8 cellular contexts compared by ENCODE assay signal in genomic region chr1:52404116-52404974, GRCh38. TPM values are rescaled to one million over a fixed set of nuclear protein-coding genes. Genes with fewer than 3 reads are reported as not detected.
DNase-seq lines count a peak whose midpoint lies in the region; ATAC-seq, FAIRE-seq and TF ChIP-seq lines count a peak whose summit lies in the region.

TSS of gene ORC1 (minus strand) at chr1:52404423. CDS start at chr1:52402223, 2,200 bp downstream.
TSS of gene PRPF38A (plus strand) at chr1:52404602. CDS start at chr1:52404750, 148 bp downstream.

- TF ChIP-seq CTCF in HepG2 (CRISPR knock-in tag; IDR thresholded peaks at IDR 0.05): peak; percentile 60

- H3K9ac ChIP-seq in HepG2 (ENCODE audit: insufficient read depth, low read depth, low read length): peak within 1 kb of the TSS; percentile 99

- peaks cover 20% of the 10 kb centered on the region for H3K36me3 Mint-ChIP-seq in CD4-positive, CD25-positive, alpha-beta regulatory T cell

- peak within 1 kb of the TSS; percentile 97 for H3K27ac ChIP-seq in CD4-positive, CD25-positive, alpha-beta regulatory T cell (ENCODE audit: insufficient read depth, low read length, poor library complexity, severe bottlenecking)
- H3K27ac ChIP-seq in HepG2 (ENCODE audit: extremely low read length, insufficient read depth, low read length): peak within 1 kb of the TSS; percentile 97

- peak within 1 kb of the TSS; percentile 98 to 100 (median 99) for H3K27ac Mint-ChIP-seq in CD4-positive, CD25-positive, alpha-beta regulatory T cell

- peak; percentile 96 to 99 (median 97) for DNase-seq in CD4-positive, CD25-positive, alpha-beta regulatory T cell
- DNase-seq in NCI-H748 treated with DMSO at 0.1 percent for 48 hours (lab: John Stamatoyannopoulos, UW) (peak; percentile 96), dermis blood vessel endothelial cell (peak; percentile 99), HepG2 (ENCODE audit: low spot score) (peak; percentile 95)
- DNase-seq in activated CD4-positive, alpha-beta T cell treated with anti-CD3 and anti-CD28 coated beads, Interleukin-2, amount 50 U/mL, for 24 hours (ENCODE audit: low read depth in 1 of 2, low spot score in 1 of 2): peak; percentile 95 to 97
- DNase-seq in stimulated activated CD4-positive, alpha-beta T cell treated with anti-CD3 and anti-CD28 coated beads, Interleukin-4, amount 100 ng/mL, for 1 hour: peak; percentile 98

- H3K9me3 ChIP-seq in CD4-positive, CD25-positive, alpha-beta regulatory T cell (ENCODE audit: control insufficient read depth in 2 of 2, low read length in 2 of 2): no peaks in the 10 kb centered on the region
- no peaks in the 10 kb centered on the region for H3K9me3 ChIP-seq in HepG2 (ENCODE audit: low read length)

- H2AFZ ChIP-seq in HepG2 (ENCODE audit: low read length): peak within 1 kb of the TSS; percentile 95

- peaks cover 21% of the 10 kb centered on the region for H3K4me1 ChIP-seq in CD4-positive, CD25-positive, alpha-beta regulatory T cell (ENCODE audit: control insufficient read depth, insufficient read depth, low read length, poor library complexity, severe bottlenecking)
- H3K4me1 ChIP-seq in HepG2 (ENCODE audit: insufficient read depth, low read length): peaks cover 34% of the 10 kb centered on the region

- H3K4me3 ChIP-seq in CD4-positive, CD25-positive, alpha-beta regulatory T cell (ENCODE audit: low read depth, low read length): peak within 1 kb of the TSS; percentile 97
- H3K4me3 ChIP-seq in HepG2 (replicated peaks in 1 of 3; ENCODE audit: insufficient read depth in 1 of 3, low read depth in 2 of 3, low read length in 3 of 3): peak within 1 kb of the TSS; percentile 76 to 96 (median 87)

- H3K4me1 Mint-ChIP-seq in CD4-positive, CD25-positive, alpha-beta regulatory T cell: peaks cover 18 to 46% (median 36%) of the 10 kb centered on the region in 4 donors

- peak; percentile 86 to 94 for TF ChIP-seq POLR2A in HepG2 (IDR thresholded peaks at IDR 0.05; ENCODE audit: insufficient read depth in 1 of 2, low read depth in 2 of 2, low read length in 2 of 2)

- H3K27me3 ChIP-seq in CD4-positive, CD25-positive, alpha-beta regulatory T cell (ENCODE audit: control insufficient read depth, insufficient read depth, low read length): no peaks in the 10 kb centered on the region
- H3K27me3 ChIP-seq in HepG2 (ENCODE audit: control insufficient read depth in 1 of 2, insufficient read depth in 2 of 2, low read length in 2 of 2): peaks cover 0 to 4% of the 10 kb centered on the region in 2 experiments; a peak in 1 of 5 replicates

- peaks cover 28% of the 10 kb centered on the region for H3K36me3 ChIP-seq in CD4-positive, CD25-positive, alpha-beta regulatory T cell (ENCODE audit: control insufficient read depth, insufficient read depth, low read length)
- peaks cover 9 to 46% of the 10 kb centered on the region in 2 experiments for H3K36me3 ChIP-seq in HepG2 (replicated peaks in 1 of 2; ENCODE audit: control insufficient read depth in 1 of 2, insufficient read depth in 2 of 2, low read length in 2 of 2)

- TF ChIP-seq EP300 in HepG2 (IDR thresholded peaks at IDR 0.05; ENCODE audit: low read depth in 2 of 2, low read length in 2 of 2): no peak
- TF ChIP-seq EP300 in HepG2 (CRISPR knock-in tag; IDR thresholded peaks at IDR 0.05; ENCODE audit: borderline replicate concordance): no peak

- no peaks in the 10 kb centered on the region for H3K27me3 Mint-ChIP-seq in CD4-positive, CD25-positive, alpha-beta regulatory T cell

- H3K9me3 Mint-ChIP-seq in CD4-positive, CD25-positive, alpha-beta regulatory T cell: no peaks in the 10 kb centered on the region

- peak within 1 kb of the TSS; percentile 96 to 100 (median 99) for H3K4me3 Mint-ChIP-seq in CD4-positive, CD25-positive, alpha-beta regulatory T cell

- intact Hi-C loops in HepG2 (cut with micrococcal nuclease; ENCODE audit: unreplicated experiment): loop anchor here (1.0 to 10.0 kb wide), 3 partner anchors 38 to 280 kb away; partner anchors contain the start of gene CC2D1B

- no peaks in the 10 kb centered on the region for H4K20me1 ChIP-seq in HepG2 (ENCODE audit: insufficient read depth, low read length)

- WGBS in HepG2 (ENCODE audit: low lambda C conversion rate): 1% methylated on average over 38 of the region's 57 CpGs

- CTCF ChIA-PET in HepG2 (lab: Yijun Ruan, JAX; ENCODE audit: low intra/inter-chr PET ratio, low total read pairs): no interaction called here

- POLR2A ChIA-PET in HepG2 (lab: Yijun Ruan, JAX): interaction anchor here (0.7 to 2.3 kb wide), 11 partner anchors 9 to 325 kb away, joined by 3 to 14 read pairs (median 4); partner anchors contain the start of genes CC2D1B and TUT4

- peaks cover 44% of the 10 kb centered on the region for H3K79me2 ChIP-seq in HepG2 (ENCODE audit: insufficient read depth, low read length)

- peak; percentile 46; the same call in 1 of the 2 replicates for TF ChIP-seq RAD21 in HepG2 (CRISPR knock-in tag; IDR thresholded peaks at IDR 0.05)

- peak; percentile 94 to 95 for ATAC-seq in CD4-positive, CD25-positive, alpha-beta regulatory T cell (ENCODE audit: low read depth in 2 of 2)
- ATAC-seq in GM19395 (IDR thresholded peaks at IDR 0.05; ENCODE audit: unreplicated experiment) (peak; percentile 94), HG03565 (IDR thresholded peaks at IDR 0.05; ENCODE audit: unreplicated experiment) (peak; percentile 81), HepG2 (peak; percentile 93)

- TSS peak; percentile 84 for BruUV-seq in HepG2 (replicated peaks; lab: Mats Ljungman, UMichigan)

- FAIRE-seq in HepG2 (lab: Jason Lieb, UNC): peak; percentile 96

- peak within 1 kb of the TSS; percentile 80 for H3K4me2 ChIP-seq in HepG2 (ENCODE audit: low read depth, low read length)

- in situ Hi-C loops in HepG2 (cut with HindIII; ENCODE audit: extremely low pct_ligation_motif_present, low pct_unique_long_range_greater_than_20kb): no loop called here

TF ChIP-seq in HepG2, 621 proteins besides CTCF, POLR2A, EP300 and RAD21 (continues in another document):
- peak; percentile 55 for TF ChIP-seq SRSF1 (optimal IDR thresholded peaks at IDR 0.05; ENCODE audit: low read depth, low read length)

RNA-seq across cellular contexts. Expression of gene ORC1, which starts in this region (rescaled TPM):
- total RNA-seq in CD4-positive, CD25-positive, alpha-beta regulatory T cell: 3.0 TPM
- polyA plus RNA-seq in CD4-positive, CD25-positive, alpha-beta regulatory T cell: 1 to 10 TPM in 3 of 4 donors, under 1 TPM in 1; 0.32 to 2.4 (median 1.5) TPM
- total RNA-seq in dermis blood vessel endothelial cell (2.9 and 11.2 TPM in 2 replicates), HepG2 (2016; rRNA removed; fragmentation: Illumina TruSeq; extraction: Trizol) (23.5 and 32.5 TPM in 2 replicates)
- total RNA-seq in HepG2 (2016; cell fraction: cytosol; rRNA removed; fragmentation: Illumina TruSeq; extraction: Trizol; ENCODE audit: low read depth): 3.9 and 5.6 TPM in 2 replicates
- total RNA-seq in HepG2 (2016; cell fraction: insoluble cytoplasmic fraction; rRNA removed; fragmentation: Illumina TruSeq; extraction: Trizol): 23.9 and 30.9 TPM in 2 replicates
- 11.2 and 12.3 TPM in 2 replicates for total RNA-seq in HepG2 (2016; cell fraction: membrane; rRNA removed; fragmentation: Illumina TruSeq; extraction: Trizol)
- 15.4 and 16.0 TPM in 2 replicates for total RNA-seq in HepG2 (2016; cell fraction: nucleus; rRNA removed; fragmentation: Illumina TruSeq; extraction: Trizol)
- 4.6 and 7.0 TPM in 2 replicates for polyA plus RNA-seq in HepG2 (2011; rRNA removed)
- 4.3 and 7.5 TPM in 2 replicates for polyA plus RNA-seq in HepG2 (2011; cell fraction: cytosol; rRNA removed)
- 3.6 and 4.3 TPM in 2 replicates for polyA plus RNA-seq in HepG2 (2011; cell fraction: nucleus; rRNA removed)
- 2.5 and 5.7 TPM in 2 replicates for polyA plus RNA-seq in HepG2 (2012)
- polyA plus RNA-seq in HepG2 (2016; cell fraction: cytosol; fragmentation: Illumina TruSeq; extraction: Trizol; ENCODE audit: low read depth): 1.8 and 2.2 TPM in 2 replicates
- 21.0 and 21.7 TPM in 2 replicates for polyA plus RNA-seq in HepG2 (2016; cell fraction: insoluble cytoplasmic fraction; fragmentation: Illumina TruSeq; extraction: Trizol; ENCODE audit: low read depth)
- 4.3 and 5.4 TPM in 2 replicates for polyA plus RNA-seq in HepG2 (2016; cell fraction: membrane; fragmentation: Illumina TruSeq; extraction: Trizol; ENCODE audit: low read depth)
- polyA plus RNA-seq in HepG2 (2016; cell fraction: nucleus; fragmentation: Illumina TruSeq; extraction: Trizol; ENCODE audit: insufficient read depth, low read depth): 13.3 and 13.8 TPM in 2 replicates
- polyA minus RNA-seq in HepG2 (2011; rRNA and poly(A)+ RNA removed; ENCODE audit: low replicate concordance): 10.5 and 58.7 TPM in 2 replicates
- 3.5 and 5.4 TPM in 2 replicates for polyA minus RNA-seq in HepG2 (2011; cell fraction: cytosol; rRNA and poly(A)+ RNA removed)
- 5.2 and 6.1 TPM in 2 replicates for polyA minus RNA-seq in HepG2 (2011; cell fraction: nucleus; rRNA and poly(A)+ RNA removed)

RNA-seq across cellular contexts. Expression of gene PRPF38A, which starts in this region (rescaled TPM):
- 64.4 TPM for total RNA-seq in CD4-positive, CD25-positive, alpha-beta regulatory T cell
- polyA plus RNA-seq in CD4-positive, CD25-positive, alpha-beta regulatory T cell: 10 to 100 TPM; 38.9 to 43.6 (median 41.1) TPM
- total RNA-seq in dermis blood vessel endothelial cell: 15.1 and 23.0 TPM in 2 replicates
- 45.5 and 60.0 TPM in 2 replicates for total RNA-seq in HepG2 (2016; rRNA removed; fragmentation: Illumina TruSeq; extraction: Trizol)
- total RNA-seq in HepG2 (2016; cell fraction: cytosol; rRNA removed; fragmentation: Illumina TruSeq; extraction: Trizol; ENCODE audit: low read depth): 24.0 and 30.6 TPM in 2 replicates
- total RNA-seq in HepG2 (2016; cell fraction: insoluble cytoplasmic fraction; rRNA removed; fragmentation: Illumina TruSeq; extraction: Trizol): 47.2 and 58.7 TPM in 2 replicates
- total RNA-seq in HepG2 (2016; cell fraction: membrane; rRNA removed; fragmentation: Illumina TruSeq; extraction: Trizol): 38.0 and 40.1 TPM in 2 replicates
- total RNA-seq in HepG2 (2016; cell fraction: nucleus; rRNA removed; fragmentation: Illumina TruSeq; extraction: Trizol): 30.0 and 32.4 TPM in 2 replicates
- 18.3 and 19.5 TPM in 2 replicates for polyA plus RNA-seq in HepG2 (2011; rRNA removed)
- polyA plus RNA-seq in HepG2 (2011; cell fraction: cytosol; rRNA removed): 11.5 and 12.6 TPM in 2 replicates
- 28.2 and 31.9 TPM in 2 replicates for polyA plus RNA-seq in HepG2 (2011; cell fraction: nucleus; rRNA removed)
- 20.5 and 34.5 TPM in 2 replicates for polyA plus RNA-seq in HepG2 (2012)
- 46.0 and 48.7 TPM in 2 replicates for polyA plus RNA-seq in HepG2 (2016; cell fraction: cytosol; fragmentation: Illumina TruSeq; extraction: Trizol; ENCODE audit: low read depth)
- 73.6 and 78.2 TPM in 2 replicates for polyA plus RNA-seq in HepG2 (2016; cell fraction: insoluble cytoplasmic fraction; fragmentation: Illumina TruSeq; extraction: Trizol; ENCODE audit: low read depth)
- 51.2 and 53.5 TPM in 2 replicates for polyA plus RNA-seq in HepG2 (2016; cell fraction: membrane; fragmentation: Illumina TruSeq; extraction: Trizol; ENCODE audit: low read depth)
- 53.4 and 55.7 TPM in 2 replicates for polyA plus RNA-seq in HepG2 (2016; cell fraction: nucleus; fragmentation: Illumina TruSeq; extraction: Trizol; ENCODE audit: insufficient read depth, low read depth)
- 20.8 and 52.1 TPM in 2 replicates for polyA minus RNA-seq in HepG2 (2011; rRNA and poly(A)+ RNA removed; ENCODE audit: low replicate concordance)
- polyA minus RNA-seq in HepG2 (2011; cell fraction: cytosol; rRNA and poly(A)+ RNA removed): 8.8 and 10.9 TPM in 2 replicates
- polyA minus RNA-seq in HepG2 (2011; cell fraction: nucleus; rRNA and poly(A)+ RNA removed): 51.6 and 60.4 TPM in 2 replicates

Comparison
In these comparisons a context has a peak if more than half of its experiments do, and no peak if none do; other contexts are left out.
1. Peak in every context shown above with its lines: DNase-seq, ATAC-seq, H3K4me3 ChIP-seq and H3K27ac ChIP-seq.